Comparison of ENCODE assay signal across 11 cellular contexts in genomic region chr9:88722753-88723152, GRCh38.
DNase-seq lines count a peak whose midpoint lies in the region; ATAC-seq and TF ChIP-seq lines count a peak whose summit lies in the region.
"Had no signal": no experiment of that assay in that cellular context is flagged by ENCODE, and none has a peak within 500 bp of the region (broad histone marks: within the 10 kb centered on the region; RNA-seq: fewer than 3 reads in every experiment).

No MANE protein-coding gene starts in this region.

- POLR2A ChIA-PET in OCI-LY7 (lab: Charles Lee) = no interaction called here
- POLR2A ChIA-PET in T-cell (lab: Charles Lee) = no interaction called here

- CTCF ChIA-PET in OCI-LY7 (lab: Charles Lee; ENCODE audit: unreplicated experiment) (no interaction called here), T-cell (lab: Charles Lee) (no interaction called here)

- no peak overlapping the region for H3K27ac Mint-ChIP-seq in H9
- no peak overlapping the region for H3K27ac Mint-ChIP-seq in T-cell
- H3K27ac Mint-ChIP-seq: activated naive CD4-positive, alpha-beta T cell treated with anti-CD3 and anti-CD28 coated beads for 36 hours; T-helper 1 cell treated with Interleukin-12 subunit alpha and Interleukin-12 subunit beta and Interleukin-4 antibody, amounts not matched to agents 30 μg/mL and 1 μg/mL, for 36 hours had no signal

- H3K4ac ChIP-seq in H9 (ENCODE audit: low read depth, low read length) = no peak overlapping the region

- H3K36me3 ChIP-seq in OCI-LY7 (ENCODE audit: insufficient read depth, low read length) = no peaks in the 10 kb centered on the region
- H3K36me3 ChIP-seq: neutrophil had no signal

- no peaks in the 10 kb centered on the region for H3K23me2 ChIP-seq in H9 (ENCODE audit: insufficient read length, low read depth, low read length, poor library complexity, severe bottlenecking)

- no peak overlapping the region for H4K8ac ChIP-seq in H9 (replicated peaks; ENCODE audit: insufficient read length, low read depth, low read length)

- H3K4me1 Mint-ChIP-seq in H9 (peaks cover 19 to 23% of the 10 kb centered on the region in 2 experiments), T-cell (no peaks in the 10 kb centered on the region)

- no peak overlapping the region for H3K9ac ChIP-seq in H9 (ENCODE audit: extremely low read depth, insufficient read length, low read length)

- H3K18ac ChIP-seq in H9 (ENCODE audit: insufficient read length, low read depth, low read length) = no peak overlapping the region

- ATAC-seq in HG03097 (IDR thresholded peaks at IDR 0.05; ENCODE audit: low FRiP score, unreplicated experiment) = no peak
- no peak for ATAC-seq in GM21825 (IDR thresholded peaks at IDR 0.05; ENCODE audit: unreplicated experiment)
- ATAC-seq in T-cell (replicated peaks in 1 of 4) = no peak

- H3K56ac ChIP-seq in H9 (ENCODE audit: insufficient read length, low read depth, low read length) = no peak overlapping the region

- WGBS in H9 (ENCODE audit: extremely low coverage, insufficient read length, low lambda C conversion rate) = no CpG with 5 or more reads among the region's 2 CpGs

- no peaks in the 10 kb centered on the region for H3K79me1 ChIP-seq in H9 (ENCODE audit: insufficient read depth, low read depth, low read length, poor library complexity, severe bottlenecking)

- no peak overlapping the region for H2BK20ac ChIP-seq in H9 (ENCODE audit: low read depth, low read length, poor library complexity, severe bottlenecking)

- H3K79me2 ChIP-seq in H9 (ENCODE audit: insufficient read depth, low read length) (no peaks in the 10 kb centered on the region), OCI-LY7 (ENCODE audit: insufficient read depth, low read depth, low read length) (no peaks in the 10 kb centered on the region)

- no peak overlapping the region for H3T11ph ChIP-seq in H9 (ENCODE audit: low read length)

- H4K20me1 ChIP-seq in H9 (ENCODE audit: control insufficient read depth, insufficient read depth, insufficient read length) = no peaks in the 10 kb centered on the region
- no peaks in the 10 kb centered on the region for H4K20me1 ChIP-seq in OCI-LY7 (ENCODE audit: insufficient read depth, low read length)

- no peak overlapping the region for H4K91ac ChIP-seq in H9 (ENCODE audit: insufficient read length, low read depth, low read length)

- no peak overlapping the region for H3K14ac ChIP-seq in H9 (ENCODE audit: insufficient read depth, low read length)

- H3K9me3 Mint-ChIP-seq in H9 (no peaks in the 10 kb centered on the region; a peak in 2 of 5 replicates), T-cell (no peaks in the 10 kb centered on the region)
- H3K9me3 Mint-ChIP-seq: activated naive CD4-positive, alpha-beta T cell treated with anti-CD3 and anti-CD28 coated beads for 36 hours; T-helper 1 cell treated with Interleukin-12 subunit alpha and Interleukin-12 subunit beta and Interleukin-4 antibody, amounts not matched to agents 30 μg/mL and 1 μg/mL, for 36 hours had no signal

- DNase-seq in H9 = no peak
- peak; percentile 10 for DNase-seq in OCI-LY7 (ENCODE audit: low spot score)
- DNase-seq in epithelial cell of esophagus (ENCODE audit: low read depth) = peak; percentile 47
- peak; percentile 63 for DNase-seq in renal cortical epithelial cell (ENCODE audit: low read depth)
- DNase-seq in T-cell = no peak
- DNase-seq: activated naive CD4-positive, alpha-beta T cell treated with anti-CD3 and anti-CD28 coated beads for 36 hours; NCI-H1417 had no signal

- H3K4me3 Mint-ChIP-seq in H9 (no peak overlapping the region), T-cell (no peak overlapping the region)
- H3K4me3 Mint-ChIP-seq: activated naive CD4-positive, alpha-beta T cell treated with anti-CD3 and anti-CD28 coated beads for 36 hours; T-helper 1 cell treated with Interleukin-12 subunit alpha and Interleukin-12 subunit beta and Interleukin-4 antibody, amounts not matched to agents 30 μg/mL and 1 μg/mL, for 36 hours had no signal

- H3K27me3 Mint-ChIP-seq in H9 (ENCODE audit: low read depth) = no peaks in the 10 kb centered on the region
- peaks cover 25 to 26% of the 10 kb centered on the region in 2 donors for H3K27me3 Mint-ChIP-seq in T-cell

- no TSS peak for BruUV-seq in OCI-LY7 (replicated peaks; lab: Mats Ljungman, UMichigan)

- H3K4me2 ChIP-seq in H9 (ENCODE audit: insufficient read depth, insufficient read length, low read length) (no peak overlapping the region), OCI-LY7 (ENCODE audit: low read length) (no peak overlapping the region)

- no peak overlapping the region for H2BK12ac ChIP-seq in H9 (ENCODE audit: insufficient read length, low read depth, low read length)

- no peak overlapping the region for H4K5ac ChIP-seq in H9 (ENCODE audit: insufficient read length, low read depth, low read length)

- intact Hi-C loops in OCI-LY7 (cut with micrococcal nuclease; ENCODE audit: unreplicated experiment) = loop anchor here (5.0 kb wide), 1 partner anchor 280 kb away; no protein-coding TSS in a partner anchor

- H3K27ac ChIP-seq in H9 (ENCODE audit: insufficient read length, low read depth, low read length) = no peak overlapping the region
- H3K27ac ChIP-seq in OCI-LY7 (ENCODE audit: low read depth, low read length, poor library complexity, severe bottlenecking) = no peak overlapping the region
- H3K27ac ChIP-seq: neutrophil had no signal

- H2BK5ac ChIP-seq in H9 (ENCODE audit: insufficient read length, low read length) = no peak overlapping the region

- no peak overlapping the region for H3K23ac ChIP-seq in H9 (ENCODE audit: insufficient read length, low read depth, low read length)

- H2AFZ ChIP-seq in H9 (ENCODE audit: low read length) (no peak overlapping the region), OCI-LY7 (ENCODE audit: low read length) (no peak overlapping the region)

- no peak overlapping the region for H2BK15ac ChIP-seq in H9 (ENCODE audit: low read depth, low read length)

- peak; percentile 49; the same call in 2 of the 3 replicates for TF ChIP-seq CTCF in H9 (conservative IDR thresholded peaks at IDR 0.05)
- peak; percentile 62 for TF ChIP-seq CTCF in OCI-LY7 (conservative IDR thresholded peaks at IDR 0.05; ENCODE audit: low read length)
- peak; percentile 31 for TF ChIP-seq CTCF in epithelial cell of esophagus (IDR thresholded peaks at IDR 0.05; ENCODE audit: insufficient read depth, low read depth, low read length, missing control alignments)

- H3K9me3 ChIP-seq in H9 (ENCODE audit: control insufficient read depth, low read depth, low read length) (no peaks in the 10 kb centered on the region), OCI-LY7 (ENCODE audit: low read length) (no peaks in the 10 kb centered on the region; the same call in 1 of the 2 replicates)
- H3K9me3 ChIP-seq: neutrophil had no signal

- H3K4me3 ChIP-seq in OCI-LY7 (ENCODE audit: low read depth, low read length, poor library complexity, severe bottlenecking) (no peak overlapping the region), epithelial cell of esophagus (ENCODE audit: low read length) (no peak overlapping the region)

- H2AK5ac ChIP-seq in H9 (ENCODE audit: insufficient read length, low read length) = no peak overlapping the region

- peaks cover 6% of the 10 kb centered on the region; the same call in 1 of the 2 replicates for H3K4me1 ChIP-seq in H9 (ENCODE audit: insufficient read depth, low read length)
- H3K4me1 ChIP-seq in OCI-LY7 (ENCODE audit: insufficient read depth, low read length, poor library complexity, severe bottlenecking) = no peaks in the 10 kb centered on the region

- no peaks in the 10 kb centered on the region for H3K27me3 ChIP-seq in H9 (ENCODE audit: insufficient read depth, low read length)

- H3K9me2 ChIP-seq in OCI-LY7 (ENCODE audit: insufficient read depth, low read length) = no peaks in the 10 kb centered on the region

- H2BK120ac ChIP-seq in H9 (ENCODE audit: low read depth, low read length, poor library complexity, severe bottlenecking) = no peak overlapping the region

- H3K36me3 Mint-ChIP-seq in H9 (ENCODE audit: insufficient read depth in 1 of 3, low read depth in 3 of 3) (no peaks in the 10 kb centered on the region), T-cell (no peaks in the 10 kb centered on the region)

Comparison
In these comparisons a context has a peak if more than half of its experiments do, and no peak if none do; other contexts are left out.
1. DNase-seq: peak in OCI-LY7 (single experiment), epithelial cell of esophagus (single experiment) and renal cortical epithelial cell (single experiment); none in H9 (single experiment) and T-cell (0 of 34).
2. Peak in every context shown above with its lines, with median percentiles within 50 percentile points of each other: CTCF ChIP-seq.